In the genomic region with DNA sequence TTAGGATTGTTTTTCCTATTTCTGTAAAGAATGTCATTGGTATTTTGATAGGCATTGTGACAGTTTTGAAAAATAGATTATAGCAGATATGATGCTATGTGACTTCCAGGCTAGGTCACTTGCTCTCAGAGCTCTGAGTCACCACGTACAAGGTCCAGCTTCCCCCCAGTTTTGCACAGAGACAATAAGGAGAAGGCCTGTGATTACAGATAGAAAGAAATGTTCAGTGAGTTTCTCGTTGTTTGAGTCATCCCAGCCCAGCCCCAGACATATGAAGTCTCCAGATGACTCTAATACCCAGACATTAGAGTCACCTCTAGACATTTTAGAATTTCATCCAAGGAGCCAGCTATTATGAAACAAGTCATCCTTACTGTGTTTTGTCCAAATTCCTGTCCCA, we compare ENCODE assay signal across 17 cellular contexts. TPM values are rescaled to one million over a fixed set of nuclear protein-coding genes. Genes with fewer than 3 reads are reported as not detected.
DNase-seq lines count a peak whose midpoint lies in the region; ATAC-seq and TF ChIP-seq lines count a peak whose summit lies in the region.
"Had no signal": no experiment of that assay in that cellular context is flagged by ENCODE, and none has a peak within 500 bp of the region (broad histone marks: within the 10 kb centered on the region; RNA-seq: fewer than 3 reads in every experiment).

No MANE protein-coding gene starts in this region.

- BruUV-seq in A673 (replicated peaks; lab: Mats Ljungman, UMichigan) = no TSS peak

- DNase-seq in AG04449 (ENCODE audit: low read depth, low spot score) (peak; percentile 76), astrocyte of the spinal cord (ENCODE audit: low read depth, low spot score) (peak; percentile 59), kidney glomerular epithelial cell (lab: John Stamatoyannopoulos, UW) (peak; percentile 23), caudate nucleus (lab: John Stamatoyannopoulos, UW) (no peak), A673 (ENCODE audit: low spot score) (no peak), KBM-7 (no peak)
- DNase-seq: activated CD4-positive, CD25-positive, alpha-beta regulatory T cell; MG63; NCI-H2029; NCI-H748 treated with DMSO at 0.1 percent for 48 hours; RPMI8226; stimulated activated naive B cell treated with anti-CD40 and anti-IgM and Interleukin-4, amounts not matched to agents 10 μg/mL and 1 μg/mL and 100 μg/mL, for 72 hours had no signal

- H3K27ac ChIP-seq in caudate nucleus (ENCODE audit: low read depth, low read length) (no peak overlapping the region), A673 (ENCODE audit: low read depth, low read length, poor library complexity, severe bottlenecking) (no peak overlapping the region)
- H3K27ac ChIP-seq: BLaER1, right atrium auricular region had no signal

- no peaks in the 10 kb centered on the region for H3K9me3 ChIP-seq in A673 (ENCODE audit: low read depth, low read length, poor library complexity, severe bottlenecking)
- H3K9me3 ChIP-seq: BLaER1, MG63, right atrium auricular region had no signal

- POLR2A ChIA-PET in AG04449 (lab: Yijun Ruan, JAX) = interaction anchor here (0.8 to 1.2 kb wide), 2 partner anchors 13 to 57 kb away, joined by 3 to 6 read pairs; a partner anchor contains a TSS
- POLR2A ChIA-PET in A673 (lab: Charles Lee; ENCODE audit: low non-redundant PET) = no interaction called here

- H3K4me1 ChIP-seq in A673 (ENCODE audit: insufficient read depth, low read length, poor library complexity, severe bottlenecking) = no peaks in the 10 kb centered on the region
- H3K4me1 ChIP-seq: BLaER1, right atrium auricular region had no signal

- TF ChIP-seq CTCF in AG04449 (IDR thresholded peaks at IDR 0.05; ENCODE audit: insufficient read depth, low read length, missing control alignments) (no peak), astrocyte of the spinal cord (IDR thresholded peaks at IDR 0.05; ENCODE audit: low read depth, low read length) (no peak), A673 (conservative IDR thresholded peaks at IDR 0.05; ENCODE audit: low read depth, low read length) (no peak)

- ATAC-seq in HG02610 (IDR thresholded peaks at IDR 0.05; ENCODE audit: unreplicated experiment) (peak; percentile 65), HG02623 (IDR thresholded peaks at IDR 0.05; ENCODE audit: unreplicated experiment) (no peak)

- intact Hi-C loops in A673 (cut with micrococcal nuclease; ENCODE audit: unreplicated experiment) = no loop called here

- no peaks in the 10 kb centered on the region for H3K36me3 ChIP-seq in A673 (ENCODE audit: insufficient read depth, low read length, poor library complexity, severe bottlenecking)
- H3K36me3 ChIP-seq: BLaER1, MG63, right atrium auricular region had no signal

- in situ Hi-C loops in astrocyte of the spinal cord (cut with HindIII; ENCODE audit: low sequenced_read_pairs) (no loop called here), KBM-7 (cut with MboI; ENCODE audit: low pct_unique_long_range_greater_than_20kb, low sequenced_read_pairs) (no loop called here)

- H3K4me3 ChIP-seq in AG04449 (ENCODE audit: low read depth, low read length) (no peak overlapping the region), astrocyte of the spinal cord (ENCODE audit: low read depth, low read length) (no peak overlapping the region), A673 (ENCODE audit: low read depth, low read length, poor library complexity, severe bottlenecking) (no peak overlapping the region)
- H3K4me3 ChIP-seq: BLaER1, lung, MG63, right atrium auricular region had no signal

- H3K27me3 ChIP-seq in A673 (replicated peaks; ENCODE audit: insufficient read depth, low read depth, low read length, poor library complexity) = no peaks in the 10 kb centered on the region
- H3K27me3 ChIP-seq: BLaER1, MG63, right atrium auricular region had no signal

- CTCF ChIA-PET in AG04449 (lab: Yijun Ruan, JAX) (interaction anchor here (0.7 kb wide), 1 partner anchor 18 kb away, joined by 3 read pairs; no protein-coding TSS in a partner anchor), A673 (lab: Charles Lee) (no interaction called here)

RNA-seq across cellular contexts. Expression of a gene that starts 57.2 kb away (rescaled TPM):
- 7.6 and 8.3 TPM in 2 replicates for total RNA-seq in A673 (2021)

Comparison
In these comparisons a context has a peak if more than half of its experiments do, and no peak if none do; other contexts are left out.
1. DNase-seq: peak in AG04449 (single experiment), astrocyte of the spinal cord (single experiment) and kidney glomerular epithelial cell (single experiment); none in caudate nucleus (0 of 61), A673 (single experiment) and KBM-7 (single experiment).